Comparison of ENCODE assay signal across 5 cellular contexts in genomic region chr16:20459227-20459626, GRCh38. TPM values are rescaled to one million over a fixed set of nuclear protein-coding genes. Genes with fewer than 3 reads are reported as not detected.
"Had no signal": no experiment of that assay in that cellular context is flagged by ENCODE, and none has a peak within 500 bp of the region (broad histone marks: within the 10 kb centered on the region; RNA-seq: fewer than 3 reads in every experiment).

No MANE protein-coding gene starts in this region.

RNA-seq across cellular contexts. Expression of gene ACSM2A, which starts 7.9 kb away (rescaled TPM):
- total RNA-seq: HT-29, HT1080, IMR-90 had no signal
- polyA plus RNA-seq: IgD-negative memory B cell, IMR-90, K562 had no signal

RNA-seq across cellular contexts. Expression of gene ACSM5, which starts 49.9 kb away (rescaled TPM):
- total RNA-seq: HT-29, HT1080, IMR-90, K562 had no signal
- polyA plus RNA-seq: IgD-negative memory B cell, IMR-90, K562 had no signal

RNA-seq across cellular contexts. Expression of gene PDILT, which starts 54.7 kb away (rescaled TPM):
- total RNA-seq: HT-29, HT1080, IMR-90, K562 had no signal
- polyA plus RNA-seq: IgD-negative memory B cell, IMR-90, K562 had no signal
